Comparison of ENCODE assay signal across 1 cellular context in the genomic region with DNA sequence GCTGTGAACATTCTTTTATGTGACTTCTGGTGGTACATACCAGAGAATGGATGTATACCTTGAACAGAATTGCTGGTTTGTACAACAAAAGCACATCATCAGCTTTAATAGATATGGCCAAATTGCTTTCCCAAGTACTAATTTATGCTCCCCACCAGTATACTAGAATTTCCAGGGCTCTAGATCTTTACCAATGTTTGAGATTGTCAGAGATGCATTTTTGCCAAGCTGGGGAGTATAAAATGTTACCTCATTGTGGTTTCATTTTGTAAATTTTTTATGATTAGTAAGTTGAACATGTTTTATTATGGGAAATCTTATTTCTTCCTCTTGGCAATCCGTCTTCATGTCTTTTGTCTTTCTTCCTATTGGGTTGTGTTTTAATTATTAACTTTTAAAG.
TF ChIP-seq lines count a peak whose summit lies in the region.

No MANE protein-coding gene starts in this region.

TF ChIP-seq in SK-N-SH, 30 proteins besides CTCF, POLR2A, EP300 and RAD21 (continued from another document):
- TF ChIP-seq ZBTB33 (IDR thresholded peaks at IDR 0.05; ENCODE audit: borderline replicate concordance, low read depth) = no peak
- TF ChIP-seq TAF1 (IDR thresholded peaks at IDR 0.05; ENCODE audit: borderline replicate concordance, low read depth, low read length) = no peak
- TF ChIP-seq, protein P1, sequence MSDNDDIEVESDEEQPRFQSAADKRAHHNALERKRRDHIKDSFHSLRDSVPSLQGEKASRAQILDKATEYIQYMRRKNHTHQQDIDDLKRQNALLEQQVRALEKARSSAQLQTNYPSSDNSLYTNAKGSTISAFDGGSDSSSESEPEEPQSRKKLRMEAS (IDR thresholded peaks at IDR 0.05; ENCODE audit: low read depth) = no peak
- no peak for TF ChIP-seq RCOR1 (IDR thresholded peaks at IDR 0.05; ENCODE audit: low read length)
